Comparison of ENCODE assay signal across 8 cellular contexts in genomic region chr6:73739097-73739496, GRCh38. TPM values are rescaled to one million over a fixed set of nuclear protein-coding genes. Genes with fewer than 3 reads are reported as not detected.
DNase-seq lines count a peak whose midpoint lies in the region; ATAC-seq and TF ChIP-seq lines count a peak whose summit lies in the region.

No MANE protein-coding gene starts in this region.

- H3K27me3 ChIP-seq in hepatocyte (no peaks in the 10 kb centered on the region), spleen (replicated peaks in 1 of 7) (no peaks in the 10 kb centered on the region)

- H3K9me2 ChIP-seq in hepatocyte (replicated peaks; ENCODE audit: insufficient read depth): no peaks in the 10 kb centered on the region

- H3K9me3 ChIP-seq in hepatocyte (ENCODE audit: low read depth) (no peaks in the 10 kb centered on the region), spleen (no peaks in the 10 kb centered on the region)

- no peaks in the 10 kb centered on the region for H3K36me3 ChIP-seq in hepatocyte (replicated peaks; ENCODE audit: insufficient read depth, low read depth)
- H3K36me3 ChIP-seq in spleen: no peaks in the 10 kb centered on the region

- no peak overlapping the region for H3K4me2 ChIP-seq in hepatocyte

- no peaks in the 10 kb centered on the region for H3K4me1 ChIP-seq in hepatocyte (ENCODE audit: insufficient read depth)
- H3K4me1 ChIP-seq in spleen: peaks cover 0 to 5% (median 0%) of the 10 kb centered on the region in 6 donors

- no peak for TF ChIP-seq POLR2A in spleen (IDR thresholded peaks at IDR 0.05)

- peak; percentile 65 for ATAC-seq in GM18502 (IDR thresholded peaks at IDR 0.05; ENCODE audit: poor library complexity, unreplicated experiment)
- peak; percentile 68 for ATAC-seq in HG03045 (IDR thresholded peaks at IDR 0.05; ENCODE audit: unreplicated experiment)

- WGBS in hepatocyte (ENCODE audit: low lambda C conversion rate, missing lambda C conversion rate): 42% methylated on average over 2 of the region's 2 CpGs
- WGBS in spleen, 5 donors: 54 to 70% (median 65%) methylated on average over 2 of the region's 2 CpGs

- H3K4me3 ChIP-seq in hepatocyte (no peak overlapping the region), spleen (no peak overlapping the region)

- TF ChIP-seq CTCF in AG09319 (IDR thresholded peaks at IDR 0.05; ENCODE audit: low read depth, low read length): peak; percentile 66
- TF ChIP-seq CTCF in hepatocyte (IDR thresholded peaks at IDR 0.05; ENCODE audit: poor library complexity): peak; percentile 78
- peak; percentile 45 to 82 (median 75) for TF ChIP-seq CTCF in spleen (IDR thresholded peaks at IDR 0.05 in 8 of 11, conservative IDR thresholded peaks at IDR 0.05 in 3 of 11)

- intact Hi-C loops in spleen (cut with DNase I; ENCODE audit: low total_unique reads): loop anchor here (5.0 kb wide), 1 partner anchor 1473 kb away; no protein-coding TSS in a partner anchor

- peak; percentile 38 for DNase-seq in AG09319 (ENCODE audit: extremely low read depth, low read depth)
- DNase-seq in NCI-H2196 (lab: John Stamatoyannopoulos, UW; ENCODE audit: unreplicated experiment): peak; percentile 56
- DNase-seq in amniotic epithelial cell (ENCODE audit: low read depth): peak; percentile 63
- DNase-seq in hepatocyte (ENCODE audit: low spot score): peak; percentile 78
- DNase-seq in spleen: no peak
- no peak for DNase-seq in NK-92 treated with Interleukin-12 subunit alpha and Interleukin-12 subunit beta, amount 100 ng/mL, for 24 hours (lab: John Stamatoyannopoulos, UW)

- H4K20me1 ChIP-seq in hepatocyte (ENCODE audit: insufficient read depth, poor library complexity, severe bottlenecking): no peaks in the 10 kb centered on the region

- H2AFZ ChIP-seq in hepatocyte: no peak overlapping the region

- H3K27ac ChIP-seq in hepatocyte (no peak overlapping the region), spleen (no peak overlapping the region)

- no peaks in the 10 kb centered on the region for H3K79me2 ChIP-seq in hepatocyte

RNA-seq across cellular contexts. Expression of gene CD109, which starts 43.1 kb away (rescaled TPM):
- total RNA-seq in hepatocyte: 7.3 and 8.2 TPM in 2 replicates
- 3.0 and 4.7 TPM in 2 replicates for polyA plus RNA-seq in hepatocyte
- 1 to 10 TPM; 2.6 to 6.9 (median 4.9) TPM for total RNA-seq in spleen
- under 1 TPM; 0.17 to 0.45 (median 0.18) TPM for polyA plus RNA-seq in spleen

Comparison
In these comparisons a context has a peak if more than half of its experiments do, and no peak if none do; other contexts are left out.
1. DNase-seq: peak in AG09319 (single experiment), NCI-H2196 (single experiment), amniotic epithelial cell (single experiment) and hepatocyte (single experiment); none in spleen (single experiment) and NK-92 treated with Interleukin-12 subunit alpha and Interleukin-12 subunit beta, amount 100 ng/mL, for 24 hours (single experiment).
2. Peak in every context shown above with its lines, with median percentiles within 50 percentile points of each other: CTCF ChIP-seq.